9 cellular contexts compared by ENCODE assay signal in genomic region chr14:95530461-95531170, GRCh38. TPM values are rescaled to one million over a fixed set of nuclear protein-coding genes. Genes with fewer than 3 reads are reported as not detected.
DNase-seq lines count a peak whose midpoint lies in the region; ATAC-seq and TF ChIP-seq lines count a peak whose summit lies in the region.
"Had no signal": no experiment of that assay in that cellular context is flagged by ENCODE, and none has a peak within 500 bp of the region (broad histone marks: within the 10 kb centered on the region; RNA-seq: fewer than 3 reads in every experiment).

No MANE protein-coding gene starts in this region.

- peaks cover 0 to 15% of the 10 kb centered on the region in 2 experiments; a peak in 2 of 3 replicates for H3K36me3 ChIP-seq in HEK293 (ENCODE audit: control insufficient read depth in 2 of 2, insufficient read depth in 1 of 2, low read length in 2 of 2)
- no peaks in the 10 kb centered on the region for H3K36me3 ChIP-seq in adipocyte (ENCODE audit: control insufficient read depth, insufficient read depth, low read length, severe bottlenecking)
- peaks cover 0 to 3% of the 10 kb centered on the region in 2 donors for H3K36me3 ChIP-seq in lung (ENCODE audit: control insufficient read depth in 2 of 2, insufficient read depth in 2 of 2, low read length in 2 of 2)
- H3K36me3 ChIP-seq in uterus = no peaks in the 10 kb centered on the region

- peak overlapping the region; percentile 90 for H3K9ac ChIP-seq in adipocyte (ENCODE audit: low read length)

- POLR2A ChIA-PET in AG04450 (lab: Yijun Ruan, JAX) = interaction anchor here (1.1 kb wide), 1 partner anchor 70 kb away, joined by 3 read pairs; no protein-coding TSS in a partner anchor
- POLR2A ChIA-PET in HEK293 (lab: Yijun Ruan, JAX) = interaction anchor here (1.4 kb wide), 1 partner anchor 15 kb away, joined by 3 read pairs; no protein-coding TSS in a partner anchor

- WGBS in lung, 2 donors = 69 to 85% methylated on average over 9 of the region's 9 CpGs

- peak overlapping the region; percentile 11; the same call in 1 of the 2 replicates for H3K4me3 ChIP-seq in AG04450 (ENCODE audit: low read depth, low read length)
- H3K4me3 ChIP-seq in HEK293 (ENCODE audit: low read depth, low read length) = no peak overlapping the region
- peak overlapping the region; percentile 91 for H3K4me3 ChIP-seq in adipocyte (ENCODE audit: low read length)
- no peak overlapping the region for H3K4me3 ChIP-seq in lung
- no peak overlapping the region for H3K4me3 ChIP-seq in uterus

- H3K27ac ChIP-seq in AG04450 (ENCODE audit: low read depth, low read length) (peak overlapping the region; percentile 88), HEK293 (ENCODE audit: extremely low read depth, low read depth, low read length) (no peak overlapping the region), lung (ENCODE audit: low read depth in 1 of 2, low read length in 1 of 2) (peak overlapping the region; percentile 7 to 39), uterus (no peak overlapping the region)

- intact Hi-C loops in uterus (cut with DNase I; ENCODE audit: low total_unique reads) = no loop called here

- H3K4me1 ChIP-seq in HEK293 (ENCODE audit: control insufficient read depth, insufficient read depth, low read length) (peaks cover 21% of the 10 kb centered on the region), adipocyte (ENCODE audit: control insufficient read depth, insufficient read depth, low read length) (peaks cover 64% of the 10 kb centered on the region), lung (ENCODE audit: control insufficient read depth in 2 of 2, insufficient read depth in 2 of 2, low read length in 2 of 2) (peaks cover 10 to 17% of the 10 kb centered on the region in 2 donors), uterus (peaks cover 14 to 29% of the 10 kb centered on the region in 2 donors)

- CTCF ChIA-PET in AG04450 (lab: Charles Lee) = interaction anchor here (0.5 to 1.7 kb wide), 4 partner anchors 25 to 926 kb away, joined by 3 to 14 read pairs (median 4); no protein-coding TSS in a partner anchor
- CTCF ChIA-PET in HEK293 (lab: Yijun Ruan, JAX) = interaction anchor here (0.9 kb wide), 2 partner anchors 14 to 88 kb away, joined by 3 to 6 read pairs; no protein-coding TSS in a partner anchor

- ATAC-seq in lung (ENCODE audit: insufficient read depth, low FRiP score) (no peak), HG03135 (IDR thresholded peaks at IDR 0.05; ENCODE audit: unreplicated experiment) (no peak)

- DNase-seq in AG04450 (ENCODE audit: low read depth, low spot score) (no peak), adipocyte (ENCODE audit: low read depth) (no peak), lung (ENCODE audit: low spot score) (no peak), inferior parietal cortex (ENCODE audit: extremely low spot score) (no peak), uterus (no peak), DMS153 (lab: John Stamatoyannopoulos, UW) (no peak)
- DNase-seq: small intestine had no signal

- TF ChIP-seq CTCF in AG04450 (IDR thresholded peaks at IDR 0.05; ENCODE audit: low read depth, low read length) (no peak), HEK293 (tag by site-specific recombination; IDR thresholded peaks at IDR 0.05) (no peak), lung (IDR thresholded peaks at IDR 0.05; ENCODE audit: control extremely low read depth, extremely low read depth) (no peak), uterus (IDR thresholded peaks at IDR 0.05) (no peak)

- H3K27me3 ChIP-seq in AG04450 (ENCODE audit: control insufficient read depth, insufficient read depth, low read length) (no peaks in the 10 kb centered on the region), adipocyte (replicated peaks; ENCODE audit: control insufficient read depth, insufficient read depth, low read length) (no peaks in the 10 kb centered on the region), lung (ENCODE audit: control insufficient read depth, insufficient read depth) (no peaks in the 10 kb centered on the region), uterus (no peaks in the 10 kb centered on the region)

- TF ChIP-seq POLR2A in uterus (IDR thresholded peaks at IDR 0.05) = no peak

- H3K9me3 ChIP-seq in AG04450 (ENCODE audit: control insufficient read depth, insufficient read depth, low read length) (no peaks in the 10 kb centered on the region), HEK293 (ENCODE audit: control insufficient read depth, insufficient read depth, low read depth, low read length) (no peaks in the 10 kb centered on the region), adipocyte (ENCODE audit: control insufficient read depth, low read length) (no peaks in the 10 kb centered on the region), lung (ENCODE audit: control insufficient read depth in 2 of 2, insufficient read depth in 1 of 2, low read length in 1 of 2) (no peaks in the 10 kb centered on the region), uterus (no peaks in the 10 kb centered on the region)

TF ChIP-seq in HEK293, 187 proteins besides CTCF, POLR2A, EP300 and RAD21 (continues in another document):
- TF ChIP-seq ELK4 (IDR thresholded peaks at IDR 0.05; ENCODE audit: borderline replicate concordance, low read depth, low read length) (no peak), ZNF18 (tag by site-specific recombination; IDR thresholded peaks at IDR 0.05) (no peak), EGR2 (tag by site-specific recombination; IDR thresholded peaks at IDR 0.05; ENCODE audit: low read depth) (0 out of 2 replicates have a peak, but pooled peaks have one; percentile 25), ZNF510 (tag by site-specific recombination; IDR thresholded peaks at IDR 0.05; ENCODE audit: insufficient replicate concordance) (no peak), PRDM4 (tag by site-specific recombination; IDR thresholded peaks at IDR 0.05) (no peak)

RNA-seq across cellular contexts. Expression of gene GLRX5, which starts 4.2 kb away (rescaled TPM):
- 43.6 and 58.6 TPM in 2 replicates for polyA plus RNA-seq in AG04450 (2011; rRNA removed)
- 16.5 and 17.9 TPM in 2 replicates for polyA minus RNA-seq in AG04450 (2011; rRNA and poly(A)+ RNA removed)
- total RNA-seq in lung = 10 to 100 TPM; 22.4 to 35.6 TPM
- polyA plus RNA-seq in lung = 10 to 100 TPM; 27.3 to 30.9 TPM
- total RNA-seq in uterus = 10 to 100 TPM in 3 of 4 donors, 1 to 10 TPM in 1; 5.9 to 40.3 (median 23.7) TPM

RNA-seq across cellular contexts. Expression of gene SYNE3, which starts 14.2 kb away (rescaled TPM):
- polyA plus RNA-seq in AG04450 (2011; rRNA removed) (4.2 and 4.4 TPM in 2 replicates), lung (1 to 10 TPM; 2.7 to 3.7 TPM)
- 9.8 and 9.9 TPM in 2 replicates for polyA minus RNA-seq in AG04450 (2011; rRNA and poly(A)+ RNA removed)
- total RNA-seq in lung (10 to 100 TPM in 1 of 2 donors, 1 to 10 TPM in 1; 8.4 to 30.5 TPM), uterus (10 to 100 TPM in 2 of 4 donors, 1 to 10 TPM in 2; 4.9 to 36.1 (median 15.2) TPM)

Comparison
In these comparisons a context has a peak if more than half of its experiments do, and no peak if none do; other contexts are left out.
1. H3K27ac ChIP-seq: peak in AG04450 (single experiment) and lung (2 of 2); none in HEK293 (single experiment) and uterus (0 of 2).
2. H3K4me3 ChIP-seq: peak in AG04450 (single experiment) and adipocyte (single experiment); none in HEK293 (single experiment), lung (single experiment) and uterus (0 of 2).